In the genomic region with DNA sequence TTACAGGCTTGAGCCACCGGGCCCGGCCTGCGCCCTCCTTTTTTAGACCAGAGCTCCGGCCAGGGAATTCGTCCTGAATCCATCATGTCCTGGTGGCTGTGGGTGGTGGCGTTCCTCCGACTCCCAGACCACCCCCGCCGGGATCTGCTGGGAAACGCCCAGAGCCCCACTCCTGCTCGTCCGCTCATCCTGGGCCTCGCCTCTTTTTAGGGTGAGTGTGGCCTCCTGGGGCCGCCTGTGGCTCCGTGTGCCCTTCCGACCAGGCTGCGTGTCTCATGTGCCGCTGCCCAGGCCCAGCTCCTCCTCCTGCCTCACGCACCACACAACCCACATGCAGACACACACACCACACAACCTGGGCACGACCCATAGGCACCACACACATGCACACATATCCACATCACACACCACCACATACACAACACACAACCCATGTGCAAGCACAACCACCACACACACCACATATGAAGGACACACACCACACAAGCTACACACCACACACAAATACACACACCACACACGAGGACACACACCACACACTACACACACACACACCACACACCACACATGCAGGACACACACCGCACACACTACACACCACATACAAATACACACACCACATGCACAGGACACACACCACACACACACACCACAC, we compare ENCODE assay signal across 17 cellular contexts.
"Had no signal": no experiment of that assay in that cellular context is flagged by ENCODE, and none has a peak within 500 bp of the region (broad histone marks: within the 10 kb centered on the region; RNA-seq: fewer than 3 reads in every experiment).

No MANE protein-coding gene starts in this region.

- H3K27ac ChIP-seq: body of pancreas, dorsolateral prefrontal cortex, foreskin keratinocyte, neural progenitor cell, ovary, thoracic aorta had no signal

- H3K9me3 ChIP-seq: body of pancreas, mucosa of descending colon, ovary, thoracic aorta had no signal

- DNase-seq: activated CD4-positive, alpha-beta T cell treated with anti-CD3 and anti-CD28 coated beads for 48 hours; activated CD8-positive, alpha-beta T cell treated with anti-CD3 and anti-CD28 coated beads for 36 hours; activated naive CD4-positive, alpha-beta T cell treated with anti-CD3 and anti-CD28 coated beads for 36 hours; activated T-cell treated with anti-CD3 and anti-CD28 coated beads, Interleukin-2, amount 50 U/mL, for 1 hour; body of pancreas; caudate nucleus; foreskin keratinocyte; hippocampal formation; mucosa of descending colon; naive thymus-derived CD4-positive, alpha-beta T cell; ovary; stimulated activated naive B cell treated with anti-CD40 and anti-IgM and Interleukin-4, amounts not matched to agents 10 μg/mL and 1 μg/mL and 100 μg/mL, for 72 hours had no signal

- ATAC-seq: activated CD8-positive, alpha-beta T cell treated with anti-CD3 and anti-CD28 coated beads for 36 hours; activated T-helper 17 cell treated with anti-CD3 and anti-CD28 coated beads, Interleukin-2, amount 50 U/mL, for 72 hours; body of pancreas; foreskin keratinocyte; mucosa of descending colon; naive thymus-derived CD4-positive, alpha-beta T cell; stimulated activated naive B cell treated with anti-CD40 and anti-IgM and Interleukin-4, amounts not matched to agents 10 μg/mL and 1 μg/mL and 100 μg/mL, for 72 hours; WTC11 had no signal

- H3K4me3 ChIP-seq: body of pancreas, dorsolateral prefrontal cortex, mucosa of descending colon, neural progenitor cell, ovary, thoracic aorta had no signal

- H3K27me3 ChIP-seq: foreskin keratinocyte, neural progenitor cell, ovary had no signal

- H3K4me1 ChIP-seq: body of pancreas, foreskin keratinocyte, neural progenitor cell had no signal

- H3K36me3 ChIP-seq: neural progenitor cell, ovary, thoracic aorta had no signal
